26 cellular contexts compared by ENCODE assay signal in genomic region chr10:129854796-129855705, GRCh38.
"Had no signal": no experiment of that assay in that cellular context is flagged by ENCODE, and none has a peak within 500 bp of the region (broad histone marks: within the 10 kb centered on the region; RNA-seq: fewer than 3 reads in every experiment).

No MANE protein-coding gene starts in this region.

- H3K36me3 Mint-ChIP-seq: activated CD4-positive, alpha-beta memory T cell treated with anti-CD3 and anti-CD28 coated beads for 36 hours; activated naive CD8-positive, alpha-beta T cell treated with anti-CD3 and anti-CD28 coated beads, Interleukin-2, amount 10 ng/mL, durations not matched to agents 7 days and 5 days; memory B cell; natural killer cell; neural progenitor cell; stimulated activated naive B cell treated with anti-CD40 and anti-IgM and Interleukin-4, amounts not matched to agents 10 μg/mL and 1 μg/mL and 100 μg/mL, for 72 hours had no signal

- DNase-seq: activated CD4-positive, alpha-beta memory T cell treated with anti-CD3 and anti-CD28 coated beads for 36 hours; activated CD4-positive, alpha-beta T cell treated with anti-CD3 and anti-CD28 coated beads, Interleukin-2, amount 10 ng/mL, durations not matched to agents 24 days and 14 days; activated CD4-positive, CD25-positive, alpha-beta regulatory T cell treated with anti-CD3 and anti-CD28 coated beads, Interleukin-2, amount 50 U/mL, for 72 hours; activated CD8-positive, alpha-beta memory T cell treated with anti-CD3 and anti-CD28 coated beads, Interleukin-2, amount 50 U/mL, for 4 hours; activated effector memory CD4-positive, alpha-beta T cell treated with anti-CD3 and anti-CD28 coated beads, Interleukin-2, amount 50 U/mL, for 16 hours; activated naive CD4-positive, alpha-beta T cell treated with anti-CD3 and anti-CD28 coated beads for 36 hours; activated naive CD8-positive, alpha-beta T cell treated with anti-CD3 and anti-CD28 coated beads, Interleukin-2, amount 10 ng/mL, durations not matched to agents 7 days and 5 days; activated T-cell treated with anti-CD3 and anti-CD28 coated beads, Interleukin-2, amount 50 U/mL, for 1 hour; brain microvascular endothelial cell; foreskin fibroblast; heart right ventricle; natural killer cell; right lobe of liver; stimulated activated CD4-positive, alpha-beta T cell treated with anti-CD3 and anti-CD28 coated beads, Interleukin-1b, Interleukin-23, amount 100 ng/mL, for 48 hours; stimulated activated naive B cell treated with anti-CD40 and anti-IgM and Interleukin-4, amounts not matched to agents 10 μg/mL and 1 μg/mL and 100 μg/mL, for 72 hours; stomach; T1000; thyroid gland; WERI-Rb-1 had no signal

- H3K4me1 ChIP-seq: vagina had no signal

- H3K27ac Mint-ChIP-seq: activated CD4-positive, alpha-beta memory T cell treated with anti-CD3 and anti-CD28 coated beads for 36 hours; activated CD4-positive, alpha-beta T cell treated with anti-CD3 and anti-CD28 coated beads, Interleukin-2, amount 10 ng/mL, durations not matched to agents 24 days and 14 days; activated naive CD4-positive, alpha-beta T cell treated with anti-CD3 and anti-CD28 coated beads for 36 hours; activated naive CD8-positive, alpha-beta T cell treated with anti-CD3 and anti-CD28 coated beads, Interleukin-2, amount 10 ng/mL, durations not matched to agents 7 days and 5 days; activated T-helper 1 cell treated with anti-CD3 and anti-CD28 coated beads, Interleukin-12 subunit alpha, Interleukin-12 subunit beta, Interleukin-2, Interleukin-4 antibody, amounts not matched to agents 30 ng/mL and 10 ng/mL and 1 ng/mL, durations not matched to agents 14 hours and 24 hours and 36 hours; memory B cell; natural killer cell; neural progenitor cell; stimulated activated naive B cell treated with anti-CD40 and anti-IgM and Interleukin-4, amounts not matched to agents 10 μg/mL and 1 μg/mL and 100 μg/mL, for 72 hours; T-helper 1 cell treated with Interleukin-12 subunit alpha and Interleukin-12 subunit beta and Interleukin-4 antibody, amounts not matched to agents 30 μg/mL and 1 μg/mL, for 36 hours had no signal

- H3K4me1 Mint-ChIP-seq: activated CD4-positive, alpha-beta T cell treated with anti-CD3 and anti-CD28 coated beads, Interleukin-2, amount 10 ng/mL, durations not matched to agents 24 days and 14 days; activated naive CD8-positive, alpha-beta T cell treated with anti-CD3 and anti-CD28 coated beads, Interleukin-2, amount 10 ng/mL, durations not matched to agents 7 days and 5 days; memory B cell; natural killer cell; stimulated activated naive B cell treated with anti-CD40 and anti-IgM and Interleukin-4, amounts not matched to agents 10 μg/mL and 1 μg/mL and 100 μg/mL, for 72 hours had no signal

- H3K27me3 ChIP-seq: brain microvascular endothelial cell, heart right ventricle, neural progenitor cell, right lobe of liver, thyroid gland, upper lobe of left lung, vagina had no signal

- H3K36me3 ChIP-seq: brain microvascular endothelial cell, neural progenitor cell, right lobe of liver, stomach, thyroid gland, upper lobe of left lung, vagina, WERI-Rb-1 had no signal

- ATAC-seq: esophagus mucosa; heart right ventricle; natural killer cell; right lobe of liver; stimulated activated naive B cell treated with anti-CD40 and anti-IgM and Interleukin-4, amounts not matched to agents 10 μg/mL and 1 μg/mL and 100 μg/mL, for 72 hours had no signal

- H3K27ac ChIP-seq: brain microvascular endothelial cell, heart right ventricle, neural progenitor cell, right lobe of liver, stomach, thyroid gland, upper lobe of left lung, vagina, WERI-Rb-1 had no signal

- H3K4me3 ChIP-seq: heart right ventricle, neural progenitor cell, right lobe of liver, stomach, thyroid gland, upper lobe of left lung, vagina had no signal

- H3K9me3 Mint-ChIP-seq: activated CD4-positive, alpha-beta memory T cell treated with anti-CD3 and anti-CD28 coated beads for 36 hours; activated CD4-positive, alpha-beta T cell treated with anti-CD3 and anti-CD28 coated beads, Interleukin-2, amount 10 ng/mL, durations not matched to agents 24 days and 14 days; activated naive CD4-positive, alpha-beta T cell treated with anti-CD3 and anti-CD28 coated beads for 36 hours; activated naive CD8-positive, alpha-beta T cell treated with anti-CD3 and anti-CD28 coated beads, Interleukin-2, amount 10 ng/mL, durations not matched to agents 7 days and 5 days; activated T-helper 1 cell treated with anti-CD3 and anti-CD28 coated beads, Interleukin-12 subunit alpha, Interleukin-12 subunit beta, Interleukin-2, Interleukin-4 antibody, amounts not matched to agents 30 ng/mL and 10 ng/mL and 1 ng/mL, durations not matched to agents 14 hours and 24 hours and 36 hours; T-helper 1 cell treated with Interleukin-12 subunit alpha and Interleukin-12 subunit beta and Interleukin-4 antibody, amounts not matched to agents 30 μg/mL and 1 μg/mL, for 36 hours had no signal

- H3K4me3 Mint-ChIP-seq: activated CD4-positive, alpha-beta memory T cell treated with anti-CD3 and anti-CD28 coated beads for 36 hours; activated CD4-positive, alpha-beta T cell treated with anti-CD3 and anti-CD28 coated beads, Interleukin-2, amount 10 ng/mL, durations not matched to agents 24 days and 14 days; activated naive CD4-positive, alpha-beta T cell treated with anti-CD3 and anti-CD28 coated beads for 36 hours; activated naive CD8-positive, alpha-beta T cell treated with anti-CD3 and anti-CD28 coated beads, Interleukin-2, amount 10 ng/mL, durations not matched to agents 7 days and 5 days; activated T-helper 1 cell treated with anti-CD3 and anti-CD28 coated beads, Interleukin-12 subunit alpha, Interleukin-12 subunit beta, Interleukin-2, Interleukin-4 antibody, amounts not matched to agents 30 ng/mL and 10 ng/mL and 1 ng/mL, durations not matched to agents 14 hours and 24 hours and 36 hours; memory B cell; natural killer cell; neural progenitor cell; stimulated activated naive B cell treated with anti-CD40 and anti-IgM and Interleukin-4, amounts not matched to agents 10 μg/mL and 1 μg/mL and 100 μg/mL, for 72 hours; T-helper 1 cell treated with Interleukin-12 subunit alpha and Interleukin-12 subunit beta and Interleukin-4 antibody, amounts not matched to agents 30 μg/mL and 1 μg/mL, for 36 hours had no signal

- H3K9me3 ChIP-seq: right lobe of liver, thyroid gland, vagina had no signal
